8 cellular contexts compared by ENCODE assay signal in genomic region chr11:77943296-77943695, GRCh38. TPM values are rescaled to one million over a fixed set of nuclear protein-coding genes. Genes with fewer than 3 reads are reported as not detected.
DNase-seq lines count a peak whose midpoint lies in the region; TF ChIP-seq lines count a peak whose summit lies in the region.
"Not testable (repeated sequence)": the region's sequence is repeated elsewhere in the genome, so short reads cannot be mapped to it uniquely, and the experiment has no call there.

No MANE protein-coding gene starts in this region.

- H3K27ac Mint-ChIP-seq in HFFc6: peak overlapping the region; percentile 50

- H3K36me3 ChIP-seq in adipocyte (ENCODE audit: control insufficient read depth, insufficient read depth, low read length, severe bottlenecking): not testable (repeated sequence)

- peaks cover 39% of the 10 kb centered on the region for H3K4me1 Mint-ChIP-seq in HFFc6 (ENCODE audit: low read depth)

- H3K27me3 ChIP-seq in adipocyte (replicated peaks; ENCODE audit: control insufficient read depth, insufficient read depth, low read length): not testable (repeated sequence)

- peaks cover 26% of the 10 kb centered on the region for H3K36me3 Mint-ChIP-seq in HFFc6 (ENCODE audit: low read depth)

- not testable (repeated sequence) for H3K9me3 ChIP-seq in adipocyte (ENCODE audit: control insufficient read depth, low read length)

- H3K9ac ChIP-seq in adipocyte (ENCODE audit: low read length): not testable (repeated sequence)

- H3K4me3 ChIP-seq in adipocyte (ENCODE audit: low read length); cardiac fibroblast (replicated peaks in 1 of 2; ENCODE audit: low read depth in 2 of 2, low read length in 2 of 2); fibroblast of pulmonary artery (replicated peaks; ENCODE audit: low read depth, low read length): not testable (repeated sequence)

- not testable (repeated sequence) for H3K27me3 Mint-ChIP-seq in HFFc6 (ENCODE audit: insufficient read depth)

- peak overlapping the region; percentile 18; the same call in 1 of the 2 replicates for H3K4me3 Mint-ChIP-seq in HFFc6

- DNase-seq in AG08396 (ENCODE audit: low spot score) (peak; percentile 19), EL (peak; percentile 52), HFFc6 (peak; percentile 43), NCI-H226 (peak; percentile 2), adipocyte (ENCODE audit: low read depth) (peak; percentile 17), cardiac fibroblast (ENCODE audit: low read depth in 2 of 2) (peak; percentile 7 to 49), fibroblast of pulmonary artery (ENCODE audit: low read depth) (peak; percentile 12), iris pigment epithelial cell (ENCODE audit: low read depth) (peak; percentile 39)

- not testable (repeated sequence) for H3K4me1 ChIP-seq in adipocyte (ENCODE audit: control insufficient read depth, insufficient read depth, low read length)

- TF ChIP-seq CTCF in HFFc6 (IDR thresholded peaks at IDR 0.05); cardiac fibroblast (IDR thresholded peaks at IDR 0.05; ENCODE audit: low read depth, low read length); fibroblast of pulmonary artery (IDR thresholded peaks at IDR 0.05; ENCODE audit: low read length, missing control alignments): not testable (repeated sequence)

- H3K9me3 Mint-ChIP-seq in HFFc6: not testable (repeated sequence)

RNA-seq across cellular contexts. Expression of gene INTS4, which starts 51.2 kb away (rescaled TPM):
- total RNA-seq in HFFc6 (2021; fragmentation: NEBNext Ultra II Directional; extraction: Animal tissue kit (Norgen Biotek cat#: 25700)): 10 to 100 TPM; 23.8 to 30.1 (median 28.3) TPM

Comparison
In these comparisons a context has a peak if more than half of its experiments do, and no peak if none do; other contexts are left out.
1. DNase-seq: peak in every context shown above with its lines; median percentile 52 in EL; 43 in HFFc6; 39 in iris pigment epithelial cell; 28 in cardiac fibroblast; 19 in AG08396; 17 in adipocyte; 12 in fibroblast of pulmonary artery; 2 in NCI-H226.